ENCODE assay signal across 20 cellular contexts in genomic region chr1:94243665-94244064, GRCh38. TPM values are rescaled to one million over a fixed set of nuclear protein-coding genes. Genes with fewer than 3 reads are reported as not detected.
"Had no signal": no experiment of that assay in that cellular context is flagged by ENCODE, and none has a peak within 500 bp of the region (broad histone marks: within the 10 kb centered on the region; RNA-seq: fewer than 3 reads in every experiment).

No MANE protein-coding gene starts in this region.

- H3K9me3 ChIP-seq: thyroid gland, uterus had no signal

- H3K27ac Mint-ChIP-seq: activated naive CD8-positive, alpha-beta T cell treated with anti-CD3 and anti-CD28 coated beads for 36 hours; activated T-helper 1 cell treated with anti-CD3 and anti-CD28 coated beads, Interleukin-12 subunit alpha, Interleukin-12 subunit beta, Interleukin-2, Interleukin-4 antibody, amounts not matched to agents 30 ng/mL and 10 ng/mL and 1 ng/mL, durations not matched to agents 14 hours and 24 hours and 36 hours; dendritic cell treated with granulocyte-macrophage colony-stimulating factor and Interleukin-4, amounts not matched to agents 40 ng/mL and 50 ng/mL, for 4 days; effector memory CD8-positive, alpha-beta T cell; memory B cell; natural killer cell treated with Interleukin-12 subunit alpha and Interleukin-12 subunit beta and Interleukin-15 and Interleukin-18, amount 100 ng/mL, for 72 hours; stimulated activated naive B cell treated with anti-CD40 and anti-IgM and Interleukin-4, amounts not matched to agents 10 μg/mL and 1 μg/mL and 100 μg/mL, for 72 hours; T-helper 1 cell treated with Interleukin-12 subunit alpha and Interleukin-12 subunit beta and Interleukin-4 antibody, amounts not matched to agents 30 μg/mL and 1 μg/mL, for 36 hours; WTC11 had no signal

- H3K27ac ChIP-seq: hepatocyte, left lung, skin epidermis, thyroid gland, uterus had no signal

- ATAC-seq: effector memory CD8-positive, alpha-beta T cell; left lung; natural killer cell treated with Interleukin-12 subunit alpha and Interleukin-12 subunit beta and Interleukin-15 and Interleukin-18, amount 100 ng/mL, for 72 hours; stimulated activated naive B cell treated with anti-CD40 and anti-IgM and Interleukin-4, amounts not matched to agents 10 μg/mL and 1 μg/mL and 100 μg/mL, for 72 hours; WTC11 had no signal

- H3K27me3 ChIP-seq: thyroid gland, uterus had no signal

- H3K4me1 ChIP-seq: uterus had no signal

- H3K4me3 ChIP-seq: hepatocyte, left lung, skin epidermis, thyroid gland, uterus had no signal

- H3K36me3 ChIP-seq: left lung, thyroid gland, uterus had no signal

- DNase-seq: activated CD4-positive, alpha-beta T cell treated with anti-CD3 and anti-CD28 coated beads for 4 hours; activated naive CD8-positive, alpha-beta T cell treated with anti-CD3 and anti-CD28 coated beads for 36 hours; cerebellar nuclear complex; effector memory CD8-positive, alpha-beta T cell; islet precursor cell; left lung; retina; stimulated activated CD4-positive, alpha-beta T cell treated with anti-CD3 and anti-CD28 coated beads, Interleukin-15, amount 100 ng/mL, for 24 hours; stimulated activated CD4-positive, alpha-beta T cell treated with anti-CD3 and anti-CD28 coated beads, Interleukin-4, amount 100 ng/mL, for 1 hour; stimulated activated naive B cell treated with anti-CD40 and anti-IgM and Interleukin-4, amounts not matched to agents 10 μg/mL and 1 μg/mL and 100 μg/mL, for 72 hours; thyroid gland; uterus had no signal

- H3K4me3 Mint-ChIP-seq: activated naive CD8-positive, alpha-beta T cell treated with anti-CD3 and anti-CD28 coated beads for 36 hours; activated T-helper 1 cell treated with anti-CD3 and anti-CD28 coated beads, Interleukin-12 subunit alpha, Interleukin-12 subunit beta, Interleukin-2, Interleukin-4 antibody, amounts not matched to agents 30 ng/mL and 10 ng/mL and 1 ng/mL, durations not matched to agents 14 hours and 24 hours and 36 hours; dendritic cell treated with granulocyte-macrophage colony-stimulating factor and Interleukin-4, amounts not matched to agents 40 ng/mL and 50 ng/mL, for 4 days; effector memory CD8-positive, alpha-beta T cell; memory B cell; natural killer cell treated with Interleukin-12 subunit alpha and Interleukin-12 subunit beta and Interleukin-15 and Interleukin-18, amount 100 ng/mL, for 72 hours; stimulated activated naive B cell treated with anti-CD40 and anti-IgM and Interleukin-4, amounts not matched to agents 10 μg/mL and 1 μg/mL and 100 μg/mL, for 72 hours; T-helper 1 cell treated with Interleukin-12 subunit alpha and Interleukin-12 subunit beta and Interleukin-4 antibody, amounts not matched to agents 30 μg/mL and 1 μg/mL, for 36 hours; WTC11 had no signal

RNA-seq across cellular contexts. Expression of gene ARHGAP29, which starts 6.3 kb away (rescaled TPM):
- total RNA-seq: activated naive CD8-positive, alpha-beta T cell treated with anti-CD3 and anti-CD28 coated beads for 36 hours; activated T-helper 1 cell treated with anti-CD3 and anti-CD28 coated beads, Interleukin-12 subunit alpha, Interleukin-12 subunit beta, Interleukin-2, Interleukin-4 antibody, amounts not matched to agents 30 ng/mL and 10 ng/mL and 1 ng/mL, durations not matched to agents 14 hours and 24 hours and 36 hours; natural killer cell treated with Interleukin-12 subunit alpha and Interleukin-12 subunit beta and Interleukin-15 and Interleukin-18, amount 100 ng/mL, for 72 hours had no signal
